Comparison of ENCODE assay signal across 2 cellular contexts in genomic region chr7:151789380-151789947, GRCh38.
A peak's percentile ranks its signal among the peaks of the same experiment; 100 is the strongest.
TF ChIP-seq lines count a peak whose summit lies in the region.

No MANE protein-coding gene starts in this region.

TF ChIP-seq in liver, 16 proteins besides CTCF, POLR2A, EP300 and RAD21 (continued from another document):
- TF ChIP-seq HNF4A (conservative IDR thresholded peaks at IDR 0.05) (peak; percentile 61 to 74), GABPA (IDR thresholded peaks at IDR 0.05 in 1 of 2, conservative IDR thresholded peaks at IDR 0.05 in 1 of 2) (no peak), ZBTB33 (IDR thresholded peaks at IDR 0.05) (no peak), SP1 (IDR thresholded peaks at IDR 0.05) (no peak), MAX (IDR thresholded peaks at IDR 0.05) (no peak), YY1 (IDR thresholded peaks at IDR 0.05) (peak; percentile 34), TAF1 (conservative IDR thresholded peaks at IDR 0.05) (no peak), FOXA1 (IDR thresholded peaks at IDR 0.05) (no peak), NR2F2 (IDR thresholded peaks at IDR 0.05) (no peak), REST (IDR thresholded peaks at IDR 0.05) (no peak), HNF4G (IDR thresholded peaks at IDR 0.05) (no peak), FOXA2 (IDR thresholded peaks at IDR 0.05) (no peak), RXRA (IDR thresholded peaks at IDR 0.05) (peak; percentile 85 to 93), JUND (IDR thresholded peaks at IDR 0.05) (no peak), EGR1 (IDR thresholded peaks at IDR 0.05; ENCODE audit: low read depth in 2 of 2) (no peak)
TF ChIP-seq in liver: peak in this region for 3.

TF ChIP-seq in HepG2, 621 proteins besides CTCF, POLR2A, EP300 and RAD21 (continued from another document):
- TF ChIP-seq ZNF543 (CRISPR knock-in tag; IDR thresholded peaks at IDR 0.05) (no peak), STAT5B (CRISPR knock-in tag; IDR thresholded peaks at IDR 0.05) (no peak), SMAD1 (CRISPR knock-in tag; IDR thresholded peaks at IDR 0.05; ENCODE audit: borderline replicate concordance, low read depth) (no peak), MYPOP (CRISPR knock-in tag; IDR thresholded peaks at IDR 0.05) (no peak), GATAD2A (CRISPR knock-in tag; IDR thresholded peaks at IDR 0.05) (no peak), ZNF839 (CRISPR knock-in tag; IDR thresholded peaks at IDR 0.05; ENCODE audit: borderline replicate concordance) (no peak), ETS1 (CRISPR knock-in tag; IDR thresholded peaks at IDR 0.05) (no peak), ZNF788 (CRISPR knock-in tag; IDR thresholded peaks at IDR 0.05; ENCODE audit: borderline replicate concordance) (no peak), BHLHE40 (IDR thresholded peaks at IDR 0.05; ENCODE audit: low read length) (no peak), ZNF761 (CRISPR knock-in tag; conservative IDR thresholded peaks at IDR 0.05) (no peak), HNF4A (CRISPR knock-in tag; IDR thresholded peaks at IDR 0.05) (no peak), TMF1 (CRISPR knock-in tag; IDR thresholded peaks at IDR 0.05; ENCODE audit: low read depth) (no peak), ZNF333 (CRISPR knock-in tag; IDR thresholded peaks at IDR 0.05; ENCODE audit: borderline replicate concordance) (no peak), GFI1 (CRISPR knock-in tag; IDR thresholded peaks at IDR 0.05; ENCODE audit: borderline replicate concordance) (no peak)
